16 cellular contexts compared by ENCODE assay signal in the genomic region with DNA sequence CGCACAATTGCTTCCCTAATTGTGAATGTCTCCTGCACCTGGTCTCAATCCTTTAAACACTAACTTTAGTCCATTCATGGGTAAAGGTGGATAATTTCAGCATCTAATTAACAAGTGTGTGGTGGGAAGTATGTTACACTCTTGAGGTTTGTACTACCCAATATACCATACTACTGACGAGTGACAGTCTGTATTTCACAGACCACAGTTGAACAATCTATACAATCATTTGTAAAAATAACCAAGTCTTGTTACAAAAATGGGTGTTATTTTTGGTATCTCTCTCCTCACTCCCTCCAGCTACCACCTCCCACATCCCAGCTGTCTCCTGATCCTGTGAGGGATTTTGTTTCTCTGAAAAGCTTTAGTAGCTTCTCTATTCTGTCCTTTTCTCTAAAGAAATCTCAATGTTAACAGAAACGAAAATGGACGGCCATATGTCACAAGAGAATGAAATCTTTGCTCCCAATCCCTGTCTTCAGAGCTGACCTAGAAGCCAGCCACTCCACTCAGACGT.
DNase-seq lines count a peak whose midpoint lies in the region; ATAC-seq, FAIRE-seq and TF ChIP-seq lines count a peak whose summit lies in the region.
"Had no signal": no experiment of that assay in that cellular context is flagged by ENCODE, and none has a peak within 500 bp of the region (broad histone marks: within the 10 kb centered on the region; RNA-seq: fewer than 3 reads in every experiment).

No MANE protein-coding gene starts in this region.

- H3K27ac ChIP-seq in GM12878 (ENCODE audit: control insufficient read depth, insufficient read depth) (no peak overlapping the region), neuronal stem cell (replicated peaks; ENCODE audit: low read length) (no peak overlapping the region), temporal lobe (ENCODE audit: low read depth, low read length) (peak overlapping the region; percentile 44)
- H3K27ac ChIP-seq: HL-60 had no signal

- no peak overlapping the region for H3K4ac ChIP-seq in neuronal stem cell (ENCODE audit: low read length)

- RAD21 ChIA-PET in GM12878 (lab: Charles Lee; ENCODE audit: unreplicated experiment) = no interaction called here

- H2BK12ac ChIP-seq in neuronal stem cell (ENCODE audit: low read length) = no peak overlapping the region

- FAIRE-seq in GM12878 (lab: Jason Lieb, UNC) (peak; percentile 44), GM12892 (lab: Jason Lieb, UNC) (no peak)
- FAIRE-seq: A204.1, GM19239, H54 had no signal

- BruUV-seq in GM12878 (replicated peaks; lab: Mats Ljungman, UMichigan) = no TSS peak

- H2BK120ac ChIP-seq in neuronal stem cell (ENCODE audit: low read depth, low read length) = no peak overlapping the region

- H3K4me1 ChIP-seq in GM12878 (ENCODE audit: control insufficient read depth, insufficient read depth, low read length) = no peaks in the 10 kb centered on the region
- H3K4me1 ChIP-seq in neuronal stem cell (ENCODE audit: control insufficient read depth in 2 of 2, insufficient read depth in 1 of 2, low read depth in 1 of 2, low read length in 2 of 2) = peaks cover 0 to 5% of the 10 kb centered on the region in 2 donors

- H4K91ac ChIP-seq in neuronal stem cell (ENCODE audit: low read depth, low read length, poor library complexity) = no peak overlapping the region

- CTCF ChIA-PET in GM12878 (lab: Yijun Ruan, JAX) = interaction anchor here (1.7 kb wide), 1 partner anchor 182 kb away, joined by 3 read pairs; no protein-coding TSS in a partner anchor

- ATAC-seq in GM12878 = no peak
- ATAC-seq in HG02759 (IDR thresholded peaks at IDR 0.05; ENCODE audit: unreplicated experiment) = no peak
- ATAC-seq: CD8-positive, alpha-beta T cell; HCT116 had no signal

- H3K36me3 ChIP-seq in GM12878 (ENCODE audit: control insufficient read depth in 2 of 2, insufficient read depth in 2 of 2, low read length in 1 of 2) (no peaks in the 10 kb centered on the region), neuronal stem cell (replicated peaks in 1 of 2; ENCODE audit: control insufficient read depth in 2 of 2, insufficient read depth in 2 of 2, low read length in 2 of 2) (no peaks in the 10 kb centered on the region)

- H3K27me3 ChIP-seq in GM12878 (replicated peaks in 1 of 2; ENCODE audit: control insufficient read depth in 2 of 2, insufficient read depth in 2 of 2, low read length in 1 of 2) = no peaks in the 10 kb centered on the region; a peak in 1 of 4 replicates
- peaks cover 0 to 4% (median 0%) of the 10 kb centered on the region in 3 experiments for H3K27me3 ChIP-seq in neuronal stem cell (ENCODE audit: control insufficient read depth in 3 of 3, insufficient read depth in 3 of 3, low read depth in 1 of 3, low read length in 3 of 3)

- H2BK5ac ChIP-seq in neuronal stem cell (ENCODE audit: low read length) = no peak overlapping the region

- intact Hi-C loops in GM12878 (cut with micrococcal nuclease; ENCODE audit: unreplicated experiment) = no loop called here

- H3K23ac ChIP-seq in neuronal stem cell (ENCODE audit: low read depth, low read length, poor library complexity) = no peak overlapping the region

- no peak for TF ChIP-seq CTCF in GM12878 (IDR thresholded peaks at IDR 0.05 in 2 of 3, conservative IDR thresholded peaks at IDR 0.05 in 1 of 3; ENCODE audit: control insufficient read depth in 2 of 3, extremely low read depth in 1 of 3, insufficient read depth in 1 of 3, low read depth in 3 of 3, low read length in 3 of 3)

- in situ Hi-C loops in GM12878 (cut with MboI) = no loop called here

- no peak overlapping the region for H3K4me3 ChIP-seq in GM12878
- no peak overlapping the region for H3K4me3 ChIP-seq in neuronal stem cell (ENCODE audit: low read length in 2 of 2)

- H4K8ac ChIP-seq in neuronal stem cell (ENCODE audit: low read depth, low read length) = no peak overlapping the region

- no peak for TF ChIP-seq POLR2A in GM12878 (IDR thresholded peaks at IDR 0.05; ENCODE audit: low read depth, low read length)
- no peak for TF ChIP-seq POLR2A in GM12892 (IDR thresholded peaks at IDR 0.05; ENCODE audit: low read depth, low read length)

- H2AK5ac ChIP-seq in neuronal stem cell (ENCODE audit: low read depth, low read length) = no peak overlapping the region

- no peak for DNase-seq in GM12878 (ENCODE audit: low read depth, low spot score)
- peak; percentile 66 for DNase-seq in inferior parietal cortex (ENCODE audit: extremely low spot score)
- DNase-seq in neuronal stem cell (ENCODE audit: low spot score) = no peak
- no peak for DNase-seq in GM12892 (ENCODE audit: insufficient read length)
- no peak for DNase-seq in globus pallidus (ENCODE audit: low spot score)
- DNase-seq: CD8-positive, alpha-beta T cell; COR-L47; DMS53; GF-D8 had no signal

- H3K18ac ChIP-seq in neuronal stem cell (ENCODE audit: low read length) = no peak overlapping the region

- H3K4me2 ChIP-seq in GM12878 (ENCODE audit: control insufficient read depth, insufficient read depth) = no peak overlapping the region
- H3K4me2 ChIP-seq in neuronal stem cell (ENCODE audit: insufficient read depth, low read length, poor library complexity, severe bottlenecking) = no peak overlapping the region

- H4K20me1 ChIP-seq in GM12878 (ENCODE audit: control insufficient read depth, insufficient read depth) = no peaks in the 10 kb centered on the region

- H3K14ac ChIP-seq in neuronal stem cell (ENCODE audit: low read length) = no peak overlapping the region

- no peak overlapping the region for H2BK15ac ChIP-seq in neuronal stem cell (ENCODE audit: low read length)

- H3K9me3 ChIP-seq in GM12878 (replicated peaks; ENCODE audit: control insufficient read depth, insufficient read depth, low read length) = no peaks in the 10 kb centered on the region
- H3K9me3 ChIP-seq in neuronal stem cell (replicated peaks in 1 of 2; ENCODE audit: control insufficient read depth in 2 of 2, insufficient read depth in 1 of 2, low read depth in 1 of 2, low read length in 2 of 2) = peaks cover 0 to 4% of the 10 kb centered on the region in 2 donors

- no peak for TF ChIP-seq RAD21 in GM12878 (IDR thresholded peaks at IDR 0.05; ENCODE audit: insufficient read depth, low read depth, low read length)

- H3K79me1 ChIP-seq in neuronal stem cell (ENCODE audit: low read depth, low read length) = no peaks in the 10 kb centered on the region

- no peaks in the 10 kb centered on the region for H3K79me2 ChIP-seq in GM12878 (ENCODE audit: control insufficient read depth, insufficient read depth, low read length)

- 40% methylated on average over 5 of the region's 5 CpGs for WGBS in GM12878 (ENCODE audit: insufficient coverage, insufficient replicate concordance, low lambda C conversion rate, missing lambda C conversion rate)
- no CpG with 5 or more reads among the region's 5 CpGs for WGBS in neuronal stem cell (ENCODE audit: extremely low coverage in 2 of 2, insufficient read length in 2 of 2, insufficient replicate concordance in 1 of 2), 2 donors

- TF ChIP-seq EP300 in GM12878 (IDR thresholded peaks at IDR 0.05; ENCODE audit: borderline replicate concordance in 1 of 2, control insufficient read depth in 1 of 2, low read depth in 2 of 2, low read length in 2 of 2) = no peak

- POLR2A ChIA-PET in GM12878 (lab: Charles Lee) = no interaction called here

- H3K9ac ChIP-seq in GM12878 (ENCODE audit: control insufficient read depth, insufficient read depth, low read length) = no peak overlapping the region
- H3K9ac ChIP-seq in neuronal stem cell (ENCODE audit: low read depth, low read length, poor library complexity) = no peak overlapping the region

- SMC1A ChIA-PET in GM12878 (lab: Charles Lee; ENCODE audit: uncharacterized antibody, unreplicated experiment) = no interaction called here

- H2AFZ ChIP-seq in GM12878 (ENCODE audit: control insufficient read depth, low read depth, low read length) (no peak overlapping the region), neuronal stem cell (ENCODE audit: low read length) (peak overlapping the region; percentile 61)

TF ChIP-seq in GM12878, 131 proteins besides CTCF, POLR2A, EP300 and RAD21 (continues in another document):
- TF ChIP-seq, protein P1, sequence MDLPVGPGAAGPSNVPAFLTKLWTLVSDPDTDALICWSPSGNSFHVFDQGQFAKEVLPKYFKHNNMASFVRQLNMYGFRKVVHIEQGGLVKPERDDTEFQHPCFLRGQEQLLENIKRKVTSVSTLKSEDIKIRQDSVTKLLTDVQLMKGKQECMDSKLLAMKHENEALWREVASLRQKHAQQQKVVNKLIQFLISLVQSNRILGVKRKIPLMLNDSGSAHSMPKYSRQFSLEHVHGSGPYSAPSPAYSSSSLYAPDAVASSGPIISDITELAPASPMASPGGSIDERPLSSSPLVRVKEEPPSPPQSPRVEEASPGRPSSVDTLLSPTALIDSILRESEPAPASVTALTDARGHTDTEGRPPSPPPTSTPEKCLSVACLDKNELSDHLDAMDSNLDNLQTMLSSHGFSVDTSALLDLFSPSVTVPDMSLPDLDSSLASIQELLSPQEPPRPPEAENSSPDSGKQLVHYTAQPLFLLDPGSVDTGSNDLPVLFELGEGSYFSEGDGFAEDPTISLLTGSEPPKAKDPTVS (IDR thresholded peaks at IDR 0.05; ENCODE audit: low read depth, low read length) = no peak
- TF ChIP-seq NFIC (IDR thresholded peaks at IDR 0.05; ENCODE audit: low read depth, low read length) (no peak), STAT3 (IDR thresholded peaks at IDR 0.05; ENCODE audit: low read depth, low read length) (no peak), PAX5 (IDR thresholded peaks at IDR 0.05; ENCODE audit: borderline replicate concordance, low read depth, low read length) (no peak)
- TF ChIP-seq, protein P2, sequence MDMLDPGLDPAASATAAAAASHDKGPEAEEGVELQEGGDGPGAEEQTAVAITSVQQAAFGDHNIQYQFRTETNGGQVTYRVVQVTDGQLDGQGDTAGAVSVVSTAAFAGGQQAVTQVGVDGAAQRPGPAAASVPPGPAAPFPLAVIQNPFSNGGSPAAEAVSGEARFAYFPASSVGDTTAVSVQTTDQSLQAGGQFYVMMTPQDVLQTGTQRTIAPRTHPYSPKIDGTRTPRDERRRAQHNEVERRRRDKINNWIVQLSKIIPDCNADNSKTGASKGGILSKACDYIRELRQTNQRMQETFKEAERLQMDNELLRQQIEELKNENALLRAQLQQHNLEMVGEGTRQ (IDR thresholded peaks at IDR 0.05; ENCODE audit: borderline replicate concordance, low read depth, low read length) = no peak
